In the genomic region with DNA sequence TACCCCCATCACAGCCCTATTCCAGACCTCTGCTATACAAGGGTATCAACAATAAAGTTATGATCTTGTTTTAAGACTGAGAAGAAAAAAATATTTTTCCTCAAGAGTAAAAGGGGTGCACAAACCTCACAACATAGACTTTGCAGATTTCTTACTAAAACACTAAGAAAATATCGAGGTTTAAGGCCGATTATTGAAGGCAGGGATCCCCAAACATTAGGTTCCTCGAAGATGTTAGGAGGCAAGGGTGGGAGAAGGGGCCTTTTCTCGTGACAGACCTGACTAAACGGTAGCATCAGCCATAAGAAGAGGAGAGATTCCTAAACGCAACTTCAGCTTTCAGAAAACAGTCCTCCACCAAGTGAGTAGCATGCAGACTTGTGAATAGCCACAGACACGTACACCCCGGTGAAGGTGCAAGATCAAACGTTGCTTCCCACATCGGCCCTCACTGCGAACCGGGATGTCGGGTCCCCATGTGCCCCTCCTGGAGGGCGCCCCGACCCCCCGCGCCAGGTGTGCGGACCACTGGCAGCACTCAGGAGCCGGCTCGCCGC, we compare ENCODE assay signal across 7 cellular contexts. TPM values are rescaled to one million over a fixed set of nuclear protein-coding genes. Genes with fewer than 3 reads are reported as not detected.
DNase-seq lines count a peak whose midpoint lies in the region; ATAC-seq and TF ChIP-seq lines count a peak whose summit lies in the region.

No MANE protein-coding gene starts in this region.

- H3K4me2 ChIP-seq in fibroblast of lung (ENCODE audit: extremely low read depth, insufficient read depth, low read length) (peak overlapping the region; percentile 84), neural cell (ENCODE audit: low read length) (peak overlapping the region; percentile 71)

- H3K36me3 ChIP-seq in fibroblast of lung (ENCODE audit: control insufficient read depth, insufficient read depth, low read length) (no peaks in the 10 kb centered on the region), neural cell (ENCODE audit: insufficient read depth, low read length) (no peaks in the 10 kb centered on the region)

- no peaks in the 10 kb centered on the region for H3K9me2 ChIP-seq in neural cell (ENCODE audit: insufficient read depth, low read length)

- DNase-seq in EL = peak; percentile 43
- peak; percentile 59 for DNase-seq in M059J (ENCODE audit: low read depth)
- peak; percentile 49 for DNase-seq in activated CD8-positive, alpha-beta T cell treated with anti-CD3 and anti-CD28 coated beads for 36 hours
- peak; percentile 40 to 42 for DNase-seq in fibroblast of lung (ENCODE audit: low read depth in 2 of 2)
- no peak for DNase-seq in NCI-H2196 treated with DMSO at 0.1 percent for 48 hours (lab: John Stamatoyannopoulos, UW; ENCODE audit: unreplicated experiment)

- peaks cover 4% of the 10 kb centered on the region for H3K36me3 Mint-ChIP-seq in activated CD8-positive, alpha-beta T cell treated with anti-CD3 and anti-CD28 coated beads for 36 hours (ENCODE audit: low read depth)

- H3K9ac ChIP-seq in fibroblast of lung (ENCODE audit: insufficient read depth, low read length) = peak overlapping the region; percentile 63
- H3K9ac ChIP-seq in neural cell (ENCODE audit: low read length) = peak overlapping the region; percentile 82

- ATAC-seq in GM21528 (IDR thresholded peaks at IDR 0.05; ENCODE audit: low FRiP score, unreplicated experiment) = peak; percentile 34
- ATAC-seq in activated CD8-positive, alpha-beta T cell treated with anti-CD3 and anti-CD28 coated beads for 36 hours = peak; percentile 47

- POLR2A ChIA-PET in activated CD8-positive, alpha-beta T cell treated with anti-CD3 and anti-CD28 coated beads for 36 hours (lab: Charles Lee) = interaction anchor here (0.5 to 1.2 kb wide), 4 partner anchors 18 to 81 kb away, joined by 3 read pairs; no protein-coding TSS in a partner anchor

- H3F3A ChIP-seq in neural cell (ENCODE audit: insufficient read depth, low read length, poor library complexity, severe bottlenecking) = no peaks in the 10 kb centered on the region

- H2AFZ ChIP-seq in fibroblast of lung (ENCODE audit: low read length) (peak overlapping the region; percentile 93), neural cell (ENCODE audit: low read depth, low read length) (peak overlapping the region; percentile 69)

- H3K4me1 ChIP-seq in fibroblast of lung (ENCODE audit: control insufficient read depth, extremely low read depth, insufficient read depth, low read length) = no peaks in the 10 kb centered on the region

- H3K4me1 Mint-ChIP-seq in activated CD8-positive, alpha-beta T cell treated with anti-CD3 and anti-CD28 coated beads for 36 hours (ENCODE audit: low read depth) = peaks cover 42% of the 10 kb centered on the region

- CTCF ChIA-PET in activated CD8-positive, alpha-beta T cell treated with anti-CD3 and anti-CD28 coated beads for 36 hours (lab: Charles Lee) = interaction anchor here (1.0 kb wide), 1 partner anchor 1350 kb away, joined by 3 read pairs; no protein-coding TSS in a partner anchor

- H3K9me3 ChIP-seq in fibroblast of lung (ENCODE audit: control insufficient read depth, insufficient read depth, low read depth, low read length) (no peaks in the 10 kb centered on the region), neural cell (ENCODE audit: low read length) (no peaks in the 10 kb centered on the region)

- TF ChIP-seq RAD21 in neural cell (conservative IDR thresholded peaks at IDR 0.05) = no peak

- H4K20me1 ChIP-seq in fibroblast of lung (ENCODE audit: control insufficient read depth, extremely low read depth, insufficient read depth, low read length) (no peaks in the 10 kb centered on the region), neural cell (ENCODE audit: insufficient read depth) (no peaks in the 10 kb centered on the region)

- H3K27me3 Mint-ChIP-seq in activated CD8-positive, alpha-beta T cell treated with anti-CD3 and anti-CD28 coated beads for 36 hours = no peaks in the 10 kb centered on the region

- no peak for TF ChIP-seq CTCF in activated CD8-positive, alpha-beta T cell treated with anti-CD3 and anti-CD28 coated beads for 36 hours (IDR thresholded peaks at IDR 0.05)
- TF ChIP-seq CTCF in fibroblast of lung (conservative IDR thresholded peaks at IDR 0.05 in 1 of 2, IDR thresholded peaks at IDR 0.05 in 1 of 2; ENCODE audit: low read depth in 1 of 2, low read length in 2 of 2) (no peak), neural cell (IDR thresholded peaks at IDR 0.05; ENCODE audit: poor library complexity, severe bottlenecking) (no peak)

- H3K27ac ChIP-seq in fibroblast of lung (ENCODE audit: insufficient read depth, low read length) (peak overlapping the region; percentile 61), neural cell (ENCODE audit: low read length) (peak overlapping the region; percentile 53)

- H3K79me2 ChIP-seq in fibroblast of lung (ENCODE audit: control insufficient read depth, insufficient read depth, low read length) = peaks cover 36% of the 10 kb centered on the region
- H3K79me2 ChIP-seq in neural cell (replicated peaks; ENCODE audit: insufficient read depth, low read length) = peaks cover 39% of the 10 kb centered on the region

- intact Hi-C loops in activated CD8-positive, alpha-beta T cell treated with anti-CD3 and anti-CD28 coated beads for 36 hours (cut with micrococcal nuclease) = no loop called here

- no peaks in the 10 kb centered on the region for H3K27me3 ChIP-seq in fibroblast of lung (ENCODE audit: control insufficient read depth, insufficient read depth, low read length)
- H3K27me3 ChIP-seq in neural cell (ENCODE audit: insufficient read depth, low read depth, low read length) = no peaks in the 10 kb centered on the region

- TF ChIP-seq EP300 in neural cell (conservative IDR thresholded peaks at IDR 0.05; ENCODE audit: poor library complexity, severe bottlenecking) = no peak

- peak overlapping the region; percentile 67 to 99 (median 86) for H3K4me3 ChIP-seq in fibroblast of lung (replicated peaks in 1 of 4; ENCODE audit: control extremely low read depth in 1 of 4, insufficient read depth in 1 of 4, low read depth in 3 of 4, low read length in 4 of 4)
- peak overlapping the region; percentile 87 for H3K4me3 ChIP-seq in neural cell (ENCODE audit: low read length)

- peak overlapping the region; percentile 90 for H3K27ac Mint-ChIP-seq in activated CD8-positive, alpha-beta T cell treated with anti-CD3 and anti-CD28 coated beads for 36 hours

- H3K9me3 Mint-ChIP-seq in activated CD8-positive, alpha-beta T cell treated with anti-CD3 and anti-CD28 coated beads for 36 hours = no peaks in the 10 kb centered on the region

- peak overlapping the region; percentile 88 for H3K4me3 Mint-ChIP-seq in activated CD8-positive, alpha-beta T cell treated with anti-CD3 and anti-CD28 coated beads for 36 hours

TF ChIP-seq in neural cell, 6 proteins besides CTCF, POLR2A, EP300 and RAD21:
- TF ChIP-seq EZH2 (IDR thresholded peaks at IDR 0.05; ENCODE audit: borderline replicate concordance, insufficient read depth, low read length, poor library complexity, severe bottlenecking) = no peak
- no peak for TF ChIP-seq SMC3 (conservative IDR thresholded peaks at IDR 0.05; ENCODE audit: poor library complexity)
- TF ChIP-seq, protein P1, sequence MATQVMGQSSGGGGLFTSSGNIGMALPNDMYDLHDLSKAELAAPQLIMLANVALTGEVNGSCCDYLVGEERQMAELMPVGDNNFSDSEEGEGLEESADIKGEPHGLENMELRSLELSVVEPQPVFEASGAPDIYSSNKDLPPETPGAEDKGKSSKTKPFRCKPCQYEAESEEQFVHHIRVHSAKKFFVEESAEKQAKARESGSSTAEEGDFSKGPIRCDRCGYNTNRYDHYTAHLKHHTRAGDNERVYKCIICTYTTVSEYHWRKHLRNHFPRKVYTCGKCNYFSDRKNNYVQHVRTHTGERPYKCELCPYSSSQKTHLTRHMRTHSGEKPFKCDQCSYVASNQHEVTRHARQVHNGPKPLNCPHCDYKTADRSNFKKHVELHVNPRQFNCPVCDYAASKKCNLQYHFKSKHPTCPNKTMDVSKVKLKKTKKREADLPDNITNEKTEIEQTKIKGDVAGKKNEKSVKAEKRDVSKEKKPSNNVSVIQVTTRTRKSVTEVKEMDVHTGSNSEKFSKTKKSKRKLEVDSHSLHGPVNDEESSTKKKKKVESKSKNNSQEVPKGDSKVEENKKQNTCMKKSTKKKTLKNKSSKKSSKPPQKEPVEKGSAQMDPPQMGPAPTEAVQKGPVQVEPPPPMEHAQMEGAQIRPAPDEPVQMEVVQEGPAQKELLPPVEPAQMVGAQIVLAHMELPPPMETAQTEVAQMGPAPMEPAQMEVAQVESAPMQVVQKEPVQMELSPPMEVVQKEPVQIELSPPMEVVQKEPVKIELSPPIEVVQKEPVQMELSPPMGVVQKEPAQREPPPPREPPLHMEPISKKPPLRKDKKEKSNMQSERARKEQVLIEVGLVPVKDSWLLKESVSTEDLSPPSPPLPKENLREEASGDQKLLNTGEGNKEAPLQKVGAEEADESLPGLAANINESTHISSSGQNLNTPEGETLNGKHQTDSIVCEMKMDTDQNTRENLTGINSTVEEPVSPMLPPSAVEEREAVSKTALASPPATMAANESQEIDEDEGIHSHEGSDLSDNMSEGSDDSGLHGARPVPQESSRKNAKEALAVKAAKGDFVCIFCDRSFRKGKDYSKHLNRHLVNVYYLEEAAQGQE (IDR thresholded peaks at IDR 0.05; ENCODE audit: borderline replicate concordance) = no peak
- no peak for TF ChIP-seq TAF1 (IDR thresholded peaks at IDR 0.05; ENCODE audit: low read depth)
- TF ChIP-seq MXI1 (conservative IDR thresholded peaks at IDR 0.05; ENCODE audit: poor library complexity, severe bottlenecking) = no peak
- TF ChIP-seq POLR2AphosphoS5 (IDR thresholded peaks at IDR 0.05) = no peak

RNA-seq across cellular contexts. Expression of gene PIAS2, which starts 0.7 kb away (rescaled TPM):
- total RNA-seq in M059J (2014; rRNA removed; shearing (Covaris generic)) = 25.4 and 35.9 TPM in 2 replicates
- total RNA-seq in activated CD8-positive, alpha-beta T cell treated with anti-CD3 and anti-CD28 coated beads for 36 hours = 10 to 100 TPM; 26.9 to 29.8 TPM
- total RNA-seq in fibroblast of lung = 12.8 and 14.4 TPM in 2 replicates
- polyA plus RNA-seq in fibroblast of lung (22.1 and 23.1 TPM in 2 replicates), neural cell (32.1 and 38.0 TPM in 2 replicates)
- 10.8 and 12.0 TPM in 2 replicates for polyA plus RNA-seq in fibroblast of lung (2012)
- polyA minus RNA-seq in fibroblast of lung (ENCODE audit: low replicate concordance) (23.8 and 25.3 TPM in 2 replicates), neural cell (87.2 and 105 TPM in 2 replicates)

RNA-seq across cellular contexts. Expression of gene KATNAL2, which starts 0.8 kb away (rescaled TPM):
- total RNA-seq in M059J (2014; rRNA removed; shearing (Covaris generic)) = 2.0 and 4.0 TPM in 2 replicates
- total RNA-seq in activated CD8-positive, alpha-beta T cell treated with anti-CD3 and anti-CD28 coated beads for 36 hours = 1 to 10 TPM in 1 of 2 experiments, under 1 TPM in 1; 0.58 to 1.3 TPM
- total RNA-seq in fibroblast of lung = 3.8 and 4.6 TPM in 2 replicates
- polyA plus RNA-seq in fibroblast of lung (1.5 and 1.8 TPM in 2 replicates), neural cell (1.4 and 2.1 TPM in 2 replicates)
- 0.98 and 1.6 TPM in 2 replicates for polyA plus RNA-seq in fibroblast of lung (2012)
- polyA minus RNA-seq in fibroblast of lung (ENCODE audit: low replicate concordance) (1.3 TPM in 1 of 2 replicates, not detected in the other), neural cell (3.1 and 3.4 TPM in 2 replicates)
